In genomic region chr1:43912607-43913006, GRCh38 we compare ENCODE assay signal across 13 cellular contexts. TPM values are rescaled to one million over a fixed set of nuclear protein-coding genes. Genes with fewer than 3 reads are reported as not detected.
DNase-seq lines count a peak whose midpoint lies in the region; ATAC-seq and TF ChIP-seq lines count a peak whose summit lies in the region.
"Had no signal": no experiment of that assay in that cellular context is flagged by ENCODE, and none has a peak within 500 bp of the region (broad histone marks: within the 10 kb centered on the region; RNA-seq: fewer than 3 reads in every experiment).

No MANE protein-coding gene starts in this region.

- no peaks in the 10 kb centered on the region for H3K9me3 Mint-ChIP-seq in naive thymus-derived CD4-positive, alpha-beta T cell
- H3K9me3 Mint-ChIP-seq: activated naive CD8-positive, alpha-beta T cell treated with anti-CD3 and anti-CD28 coated beads, Interleukin-2, amount 50 U/mL, for 24 hours; T-helper 2 cell treated with Interferon-gamma antibody and Interleukin-4, amounts not matched to agents 5 μg/mL and 100 μg/mL, for 36 hours had no signal

- POLR2A ChIA-PET in naive thymus-derived CD4-positive, alpha-beta T cell (lab: Charles Lee) = no interaction called here

- H3K4me3 Mint-ChIP-seq in naive thymus-derived CD4-positive, alpha-beta T cell = no peak overlapping the region
- H3K4me3 Mint-ChIP-seq: activated naive CD8-positive, alpha-beta T cell treated with anti-CD3 and anti-CD28 coated beads, Interleukin-2, amount 50 U/mL, for 24 hours; B cell; T-helper 2 cell treated with Interferon-gamma antibody and Interleukin-4, amounts not matched to agents 5 μg/mL and 100 μg/mL, for 36 hours had no signal

- H3K4me1 Mint-ChIP-seq in naive thymus-derived CD4-positive, alpha-beta T cell = peaks cover 0 to 5% (median 0%) of the 10 kb centered on the region in 7 donors
- H3K4me1 Mint-ChIP-seq: activated naive CD8-positive, alpha-beta T cell treated with anti-CD3 and anti-CD28 coated beads, Interleukin-2, amount 50 U/mL, for 24 hours; B cell had no signal

- intact Hi-C loops in Right ventricle myocardium superior (cut with DNase I) = no loop called here
- intact Hi-C loops in transverse colon (cut with DNase I; ENCODE audit: low total_unique reads) = no loop called here
- intact Hi-C loops in naive thymus-derived CD4-positive, alpha-beta T cell (cut with micrococcal nuclease) = no loop called here
- intact Hi-C loops in thyroid gland (cut with DNase I) = no loop called here

- peak overlapping the region in 1 of 9 donors; percentile 19 for H3K27ac Mint-ChIP-seq in naive thymus-derived CD4-positive, alpha-beta T cell
- H3K27ac Mint-ChIP-seq: activated naive CD8-positive, alpha-beta T cell treated with anti-CD3 and anti-CD28 coated beads, Interleukin-2, amount 50 U/mL, for 24 hours; B cell; T-helper 2 cell treated with Interferon-gamma antibody and Interleukin-4, amounts not matched to agents 5 μg/mL and 100 μg/mL, for 36 hours had no signal

- in situ Hi-C loops in transverse colon (cut with MboI; ENCODE audit: low pct_ligation_motif_present in 1 of 4, low pct_unique_long_range_greater_than_20kb in 1 of 4, low sequenced_read_pairs in 3 of 4) = no loop called here

- DNase-seq in cardiac muscle cell (ENCODE audit: low read depth in 1 of 2, low spot score in 1 of 2) (peak; percentile 37 to 68), Right ventricle myocardium superior (no peak), cardiac fibroblast (ENCODE audit: low read depth in 2 of 2) (peak; percentile 49 to 54), islet precursor cell (peak; percentile 96), transverse colon (peak; percentile 24), thyroid gland (no peak)
- no peak for DNase-seq in stimulated activated CD4-positive, alpha-beta T cell treated with anti-CD3 and anti-CD28 coated beads, Interleukin-1b, Interleukin-23, amount 100 ng/mL, for 48 hours
- DNase-seq in naive thymus-derived CD4-positive, alpha-beta T cell = no peak
- DNase-seq: activated naive CD8-positive, alpha-beta T cell treated with anti-CD3 and anti-CD28 coated beads, Interleukin-2, amount 50 U/mL, for 24 hours; kidney glomerular epithelial cell; NCI-H187 had no signal

- H3K9me3 ChIP-seq in cardiac muscle cell (ENCODE audit: low read depth) (no peaks in the 10 kb centered on the region), transverse colon (no peaks in the 10 kb centered on the region), thyroid gland (no peaks in the 10 kb centered on the region)
- no peaks in the 10 kb centered on the region for H3K9me3 ChIP-seq in naive thymus-derived CD4-positive, alpha-beta T cell (ENCODE audit: control insufficient read depth in 2 of 3, low read length in 3 of 3)

- ATAC-seq in Right ventricle myocardium superior (ENCODE audit: poor library complexity) = no peak
- no peak for ATAC-seq in naive thymus-derived CD4-positive, alpha-beta T cell
- ATAC-seq: activated naive CD8-positive, alpha-beta T cell treated with anti-CD3 and anti-CD28 coated beads, Interleukin-2, amount 50 U/mL, for 24 hours had no signal

- TF ChIP-seq CTCF in cardiac muscle cell (IDR thresholded peaks at IDR 0.05; ENCODE audit: low read depth, low read length) (no peak), cardiac fibroblast (IDR thresholded peaks at IDR 0.05; ENCODE audit: low read depth, low read length) (no peak), transverse colon (IDR thresholded peaks at IDR 0.05) (no peak), thyroid gland (IDR thresholded peaks at IDR 0.05) (no peak)

- H3K27me3 ChIP-seq in cardiac muscle cell (no peaks in the 10 kb centered on the region), transverse colon (no peaks in the 10 kb centered on the region), thyroid gland (no peaks in the 10 kb centered on the region)
- no peaks in the 10 kb centered on the region for H3K27me3 ChIP-seq in naive thymus-derived CD4-positive, alpha-beta T cell (ENCODE audit: control insufficient read depth in 2 of 2, insufficient read depth in 2 of 2, low read length in 2 of 2)

- peaks cover 0 to 16% (median 3%) of the 10 kb centered on the region in 5 donors for H3K36me3 Mint-ChIP-seq in naive thymus-derived CD4-positive, alpha-beta T cell

- CTCF ChIA-PET in naive thymus-derived CD4-positive, alpha-beta T cell (lab: Charles Lee) = no interaction called here

- WGBS in transverse colon (ENCODE audit: low coverage in 1 of 2), 2 donors = 67 to 86% methylated on average over 1 to 2 of the region's 2 CpGs
- WGBS in thyroid gland, 2 donors = 56 to 67% methylated on average over 2 of the region's 2 CpGs

- H3K4me1 ChIP-seq in cardiac muscle cell (ENCODE audit: low read depth) (peaks cover 10% of the 10 kb centered on the region), transverse colon (peaks cover 10 to 17% (median 15%) of the 10 kb centered on the region in 4 donors), thyroid gland (no peaks in the 10 kb centered on the region)
- no peaks in the 10 kb centered on the region for H3K4me1 ChIP-seq in naive thymus-derived CD4-positive, alpha-beta T cell (ENCODE audit: control insufficient read depth in 2 of 2, insufficient read depth in 2 of 2, low read length in 2 of 2)

- TF ChIP-seq POLR2A in transverse colon (IDR thresholded peaks at IDR 0.05) = no peak
- TF ChIP-seq POLR2A in thyroid gland (IDR thresholded peaks at IDR 0.05) = no peak

- no peak for TF ChIP-seq EP300 in transverse colon (IDR thresholded peaks at IDR 0.05; ENCODE audit: low read depth)

- H3K27me3 Mint-ChIP-seq in naive thymus-derived CD4-positive, alpha-beta T cell = no peaks in the 10 kb centered on the region
- H3K27me3 Mint-ChIP-seq: activated naive CD8-positive, alpha-beta T cell treated with anti-CD3 and anti-CD28 coated beads, Interleukin-2, amount 50 U/mL, for 24 hours; B cell had no signal

- H3K4me3 ChIP-seq in cardiac muscle cell = no peak overlapping the region
- no peak overlapping the region for H3K4me3 ChIP-seq in cardiac fibroblast (replicated peaks in 1 of 2; ENCODE audit: low read depth in 2 of 2, low read length in 2 of 2)
- H3K4me3 ChIP-seq in transverse colon = no peak overlapping the region
- H3K4me3 ChIP-seq in naive thymus-derived CD4-positive, alpha-beta T cell (ENCODE audit: low read length) = no peak overlapping the region
- H3K4me3 ChIP-seq in thyroid gland (replicated peaks in 1 of 3) = no peak overlapping the region

- H3K27ac ChIP-seq in cardiac muscle cell (no peak overlapping the region), transverse colon (peak overlapping the region; percentile 29 to 65 (median 50)), thyroid gland (no peak overlapping the region)
- no peak overlapping the region for H3K27ac ChIP-seq in naive thymus-derived CD4-positive, alpha-beta T cell (ENCODE audit: low read depth, low read length)

- no peaks in the 10 kb centered on the region for H3K36me3 ChIP-seq in cardiac muscle cell
- no peaks in the 10 kb centered on the region for H3K36me3 ChIP-seq in transverse colon
- peaks cover 0 to 4% (median 3%) of the 10 kb centered on the region in 3 experiments for H3K36me3 ChIP-seq in naive thymus-derived CD4-positive, alpha-beta T cell (ENCODE audit: control insufficient read depth in 2 of 3, insufficient read depth in 3 of 3, low read length in 3 of 3)
- no peaks in the 10 kb centered on the region for H3K36me3 ChIP-seq in thyroid gland

RNA-seq across cellular contexts. Expression of gene ARTN, which starts 21.0 kb away (rescaled TPM):
- total RNA-seq in cardiac muscle cell (26.2 and 29.8 TPM in 2 replicates), Right ventricle myocardium superior (not detected), transverse colon (10 to 100 TPM in 1 of 4 donors, 1 to 10 TPM in 2, under 1 TPM in 1; 0.96 to 17.5 (median 1.9) TPM), thyroid gland (1 to 10 TPM in 2 of 4 donors, under 1 TPM in 2; 0.40 to 2.0 (median 0.80) TPM)
- polyA plus RNA-seq in cardiac muscle cell = 50.5 and 60.4 TPM in 2 replicates
- 1 to 10 TPM in 1 of 5 experiments, under 1 TPM in 4; 0.51 to 2.2 (median 0.68) TPM for total RNA-seq in naive thymus-derived CD4-positive, alpha-beta T cell
- polyA plus RNA-seq in naive thymus-derived CD4-positive, alpha-beta T cell = not detected

RNA-seq across cellular contexts. Expression of gene IPO13, which starts 34.1 kb away (rescaled TPM):
- total RNA-seq in cardiac muscle cell (26.2 and 29.2 TPM in 2 replicates), Right ventricle myocardium superior (58.8 TPM), transverse colon (10 to 100 TPM; 22.7 to 64.9 (median 36.5) TPM), thyroid gland (10 to 100 TPM; 21.1 to 48.1 (median 42.0) TPM)
- 27.9 and 28.6 TPM in 2 replicates for polyA plus RNA-seq in cardiac muscle cell
- total RNA-seq in naive thymus-derived CD4-positive, alpha-beta T cell = 10 to 100 TPM; 10.1 to 32.3 (median 17.0) TPM
- polyA plus RNA-seq in naive thymus-derived CD4-positive, alpha-beta T cell = 10 to 100 TPM; 13.0 to 15.2 TPM

RNA-seq across cellular contexts. Expression of gene DPH2, which starts 57.2 kb away (rescaled TPM):
- 17.1 and 20.7 TPM in 2 replicates for total RNA-seq in cardiac muscle cell
- polyA plus RNA-seq in cardiac muscle cell = 21.5 and 38.6 TPM in 2 replicates
- total RNA-seq in Right ventricle myocardium superior = 16.2 TPM
- total RNA-seq in transverse colon = 10 to 100 TPM; 13.1 to 29.4 (median 17.1) TPM
- total RNA-seq in naive thymus-derived CD4-positive, alpha-beta T cell = 10 to 100 TPM; 21.3 to 40.1 (median 29.4) TPM
- 10 to 100 TPM; 29.4 to 40.9 TPM for polyA plus RNA-seq in naive thymus-derived CD4-positive, alpha-beta T cell
- total RNA-seq in thyroid gland = 10 to 100 TPM; 13.4 to 26.7 (median 22.3) TPM

Comparison
In these comparisons a context has a peak if more than half of its experiments do, and no peak if none do; other contexts are left out.
1. DNase-seq: peak in cardiac muscle cell (2 of 2), cardiac fibroblast (2 of 2), islet precursor cell (single experiment) and transverse colon (single experiment); none in Right ventricle myocardium superior (single experiment), stimulated activated CD4-positive, alpha-beta T cell treated with anti-CD3 and anti-CD28 coated beads, Interleukin-1b, Interleukin-23, amount 100 ng/mL, for 48 hours (single experiment), naive thymus-derived CD4-positive, alpha-beta T cell (0 of 9) and thyroid gland (0 of 2).
2. H3K27ac ChIP-seq: peak in transverse colon (4 of 4); none in cardiac muscle cell (single experiment), naive thymus-derived CD4-positive, alpha-beta T cell (single experiment) and thyroid gland (0 of 3).